1 cellular context compared by ENCODE assay signal in the genomic region with DNA sequence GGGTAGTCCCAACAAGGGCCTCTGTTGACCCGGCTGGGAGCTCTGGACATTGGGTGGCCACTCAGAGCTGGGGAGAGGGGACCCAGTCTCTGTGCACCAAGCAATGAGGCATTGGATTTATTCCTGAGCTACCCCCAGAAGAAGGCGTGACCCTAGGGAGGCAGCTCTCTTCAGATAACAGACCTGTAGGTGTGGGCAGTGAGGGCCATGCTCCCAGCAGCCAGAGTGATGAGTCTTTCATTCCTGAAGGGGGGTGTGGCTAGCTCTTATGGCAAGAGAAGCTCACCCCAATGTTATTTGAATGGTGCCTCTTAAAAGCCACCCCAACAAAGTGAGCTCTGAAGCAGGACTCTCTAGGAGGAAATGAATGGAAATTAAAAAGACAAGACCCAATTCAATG.
TF ChIP-seq lines count a peak whose summit lies in the region.

No MANE protein-coding gene starts in this region.

TF ChIP-seq in K562, 482 proteins besides CTCF, POLR2A, EP300 and RAD21:
- TF ChIP-seq HEY1 (CRISPR knock-in tag; IDR thresholded peaks at IDR 0.05; ENCODE audit: borderline replicate concordance), result no peak
- TF ChIP-seq FOXP1 (CRISPR knock-in tag; IDR thresholded peaks at IDR 0.05), result no peak
- no peak for TF ChIP-seq HSF4 (CRISPR knock-in tag; IDR thresholded peaks at IDR 0.05; ENCODE audit: borderline replicate concordance)
- TF ChIP-seq ZBTB7A (IDR thresholded peaks at IDR 0.05; ENCODE audit: borderline replicate concordance, control insufficient read depth, low read depth, low read length), result no peak
- TF ChIP-seq ZNF121 (CRISPR knock-in tag; conservative IDR thresholded peaks at IDR 0.05), result no peak
- no peak for TF ChIP-seq HMG20A (CRISPR knock-in tag; conservative IDR thresholded peaks at IDR 0.05)
- no peak for TF ChIP-seq CBX5 (IDR thresholded peaks at IDR 0.05; ENCODE audit: borderline replicate concordance, low read depth)
- TF ChIP-seq PKNOX1 (IDR thresholded peaks at IDR 0.05), result no peak
- TF ChIP-seq ZNF282 (CRISPR knock-in tag; IDR thresholded peaks at IDR 0.05), result no peak
- TF ChIP-seq SREBF2 (CRISPR knock-in tag; IDR thresholded peaks at IDR 0.05), result no peak
- TF ChIP-seq MAFF (IDR thresholded peaks at IDR 0.05; ENCODE audit: low read length), result no peak
- no peak for TF ChIP-seq SAFB2 (IDR thresholded peaks at IDR 0.05; ENCODE audit: borderline replicate concordance, low read depth, low read length, severe bottlenecking)
- TF ChIP-seq, protein P1, sequence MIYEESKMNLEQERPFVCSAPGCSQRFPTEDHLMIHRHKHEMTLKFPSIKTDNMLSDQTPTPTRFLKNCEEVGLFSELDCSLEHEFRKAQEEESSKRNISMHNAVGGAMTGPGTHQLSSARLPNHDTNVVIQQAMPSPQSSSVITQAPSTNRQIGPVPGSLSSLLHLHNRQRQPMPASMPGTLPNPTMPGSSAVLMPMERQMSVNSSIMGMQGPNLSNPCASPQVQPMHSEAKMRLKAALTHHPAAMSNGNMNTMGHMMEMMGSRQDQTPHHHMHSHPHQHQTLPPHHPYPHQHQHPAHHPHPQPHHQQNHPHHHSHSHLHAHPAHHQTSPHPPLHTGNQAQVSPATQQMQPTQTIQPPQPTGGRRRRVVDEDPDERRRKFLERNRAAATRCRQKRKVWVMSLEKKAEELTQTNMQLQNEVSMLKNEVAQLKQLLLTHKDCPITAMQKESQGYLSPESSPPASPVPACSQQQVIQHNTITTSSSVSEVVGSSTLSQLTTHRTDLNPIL (CRISPR knock-in tag; IDR thresholded peaks at IDR 0.05), result no peak
- TF ChIP-seq, protein P2, sequence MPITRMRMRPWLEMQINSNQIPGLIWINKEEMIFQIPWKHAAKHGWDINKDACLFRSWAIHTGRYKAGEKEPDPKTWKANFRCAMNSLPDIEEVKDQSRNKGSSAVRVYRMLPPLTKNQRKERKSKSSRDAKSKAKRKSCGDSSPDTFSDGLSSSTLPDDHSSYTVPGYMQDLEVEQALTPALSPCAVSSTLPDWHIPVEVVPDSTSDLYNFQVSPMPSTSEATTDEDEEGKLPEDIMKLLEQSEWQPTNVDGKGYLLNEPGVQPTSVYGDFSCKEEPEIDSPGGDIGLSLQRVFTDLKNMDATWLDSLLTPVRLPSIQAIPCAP (CRISPR knock-in tag; IDR thresholded peaks at IDR 0.05; ENCODE audit: borderline replicate concordance), result no peak
- TF ChIP-seq, protein P3, sequence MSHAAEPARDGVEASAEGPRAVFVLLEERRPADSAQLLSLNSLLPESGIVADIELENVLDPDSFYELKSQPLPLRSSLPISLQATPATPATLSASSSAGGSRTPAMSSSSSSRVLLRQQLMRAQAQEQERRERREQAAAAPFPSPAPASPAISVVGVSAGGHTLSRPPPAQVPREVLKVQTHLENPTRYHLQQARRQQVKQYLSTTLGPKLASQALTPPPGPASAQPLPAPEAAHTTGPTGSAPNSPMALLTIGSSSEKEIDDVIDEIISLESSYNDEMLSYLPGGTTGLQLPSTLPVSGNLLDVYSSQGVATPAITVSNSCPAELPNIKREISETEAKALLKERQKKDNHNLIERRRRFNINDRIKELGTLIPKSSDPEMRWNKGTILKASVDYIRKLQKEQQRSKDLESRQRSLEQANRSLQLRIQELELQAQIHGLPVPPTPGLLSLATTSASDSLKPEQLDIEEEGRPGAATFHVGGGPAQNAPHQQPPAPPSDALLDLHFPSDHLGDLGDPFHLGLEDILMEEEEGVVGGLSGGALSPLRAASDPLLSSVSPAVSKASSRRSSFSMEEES (CRISPR knock-in tag; IDR thresholded peaks at IDR 0.05), result no peak
- no peak for TF ChIP-seq MAFG (tag; conservative IDR thresholded peaks at IDR 0.05)
- no peak for TF ChIP-seq CREBBP (IDR thresholded peaks at IDR 0.05; ENCODE audit: low read depth, low read length)
- no peak for TF ChIP-seq WHSC1 (IDR thresholded peaks at IDR 0.05; ENCODE audit: low read length)
- TF ChIP-seq ILK (tag; IDR thresholded peaks at IDR 0.05; ENCODE audit: borderline replicate concordance, low read depth), result no peak
